10 cellular contexts compared by ENCODE assay signal in genomic region chr3:53163459-53164387, GRCh38. TPM values are rescaled to one million over a fixed set of nuclear protein-coding genes. Genes with fewer than 3 reads are reported as not detected.
DNase-seq lines count a peak whose midpoint lies in the region; ATAC-seq and TF ChIP-seq lines count a peak whose summit lies in the region.
"Had no signal": no experiment of that assay in that cellular context is flagged by ENCODE, and none has a peak within 500 bp of the region (broad histone marks: within the 10 kb centered on the region; RNA-seq: fewer than 3 reads in every experiment).

No MANE protein-coding gene starts in this region.

- no peaks in the 10 kb centered on the region for H3K36me3 Mint-ChIP-seq in T-helper 1 cell treated with Interleukin-12 subunit alpha and Interleukin-12 subunit beta and Interleukin-4 antibody, amounts not matched to agents 30 μg/mL and 1 μg/mL, for 36 hours (ENCODE audit: low read depth)

- H3K9ac ChIP-seq in SU-DHL-6 (ENCODE audit: low read length) = peak overlapping the region; percentile 98

- H4K20me1 ChIP-seq in SU-DHL-6 (ENCODE audit: low read depth, low read length) = peaks cover 3% of the 10 kb centered on the region; the same call in 1 of the 2 replicates

- H3F3A ChIP-seq in SU-DHL-6 (ENCODE audit: insufficient read depth) = peaks cover 57% of the 10 kb centered on the region

- H3K4me3 ChIP-seq in SU-DHL-6 (ENCODE audit: insufficient read depth, low read length, poor library complexity, severe bottlenecking) (peak overlapping the region; percentile 96), esophagus (ENCODE audit: low read depth in 1 of 2, low read length in 2 of 2) (peak overlapping the region in 1 of 2 donors; percentile 92), spleen (peak overlapping the region in 5 of 8 donors; percentile 77 to 93 (median 82))
- H3K4me3 ChIP-seq: A549 had no signal

- TF ChIP-seq CTCF in SU-DHL-6 (IDR thresholded peaks at IDR 0.05; ENCODE audit: insufficient read depth, low read length, poor library complexity, severe bottlenecking) (no peak), spleen (IDR thresholded peaks at IDR 0.05 in 8 of 11, conservative IDR thresholded peaks at IDR 0.05 in 3 of 11) (no peak)

- no peak overlapping the region for H2AFZ ChIP-seq in SU-DHL-6 (ENCODE audit: low read depth, low read length, severe bottlenecking)

- DNase-seq in T-helper 1 cell (no peak), spleen (no peak), NCI-H1092 (lab: John Stamatoyannopoulos, UW) (no peak), pons (ENCODE audit: low spot score) (no peak)
- DNase-seq: effector CD8-positive, alpha-beta T cell had no signal

- intact Hi-C loops in spleen (cut with DNase I; ENCODE audit: low total_unique reads) = no loop called here

- no peaks in the 10 kb centered on the region for H3K9me2 ChIP-seq in SU-DHL-6 (replicated peaks; ENCODE audit: insufficient read depth, low read length)

- 69 to 70% methylated on average over 6 of the region's 6 CpGs for WGBS in esophagus, 2 donors
- 69 to 74% (median 72%) methylated on average over 6 of the region's 6 CpGs for whole genome bisulfite sequencing in spleen, 5 donors

- H3K27me3 Mint-ChIP-seq in T-helper 1 cell treated with Interleukin-12 subunit alpha and Interleukin-12 subunit beta and Interleukin-4 antibody, amounts not matched to agents 30 μg/mL and 1 μg/mL, for 36 hours (ENCODE audit: low read depth) = peaks cover 12% of the 10 kb centered on the region

- H3K4me3 Mint-ChIP-seq in T-helper 1 cell treated with Interleukin-12 subunit alpha and Interleukin-12 subunit beta and Interleukin-4 antibody, amounts not matched to agents 30 μg/mL and 1 μg/mL, for 36 hours = peak overlapping the region; percentile 89

- H3K4me1 Mint-ChIP-seq in T-helper 1 cell treated with Interleukin-12 subunit alpha and Interleukin-12 subunit beta and Interleukin-4 antibody, amounts not matched to agents 30 μg/mL and 1 μg/mL, for 36 hours (ENCODE audit: low read depth) = peaks cover 30% of the 10 kb centered on the region

- peak overlapping the region; percentile 78 for H3K4me2 ChIP-seq in SU-DHL-6 (ENCODE audit: low read depth, low read length, poor library complexity, severe bottlenecking)

- H3K27me3 ChIP-seq in SU-DHL-6 (ENCODE audit: low read length) = no peaks in the 10 kb centered on the region
- no peaks in the 10 kb centered on the region for H3K27me3 ChIP-seq in esophagus (ENCODE audit: control insufficient read depth in 1 of 2, insufficient read depth in 2 of 2, low read length in 2 of 2)
- no peaks in the 10 kb centered on the region for H3K27me3 ChIP-seq in spleen (replicated peaks in 1 of 7)

- peaks cover 6 to 44% of the 10 kb centered on the region in 2 donors for H3K4me1 ChIP-seq in esophagus (ENCODE audit: control insufficient read depth in 2 of 2, insufficient read depth in 2 of 2, low read length in 1 of 2)
- peaks cover 39 to 94% (median 88%) of the 10 kb centered on the region in 6 donors for H3K4me1 ChIP-seq in spleen

- no peak for ATAC-seq in HG02588 (IDR thresholded peaks at IDR 0.05; ENCODE audit: unreplicated experiment)
- ATAC-seq: A549 had no signal

- peak overlapping the region; percentile 94 for H3K27ac ChIP-seq in SU-DHL-6 (ENCODE audit: low read depth, low read length)
- H3K27ac ChIP-seq in esophagus (ENCODE audit: low read depth in 2 of 2, low read length in 1 of 2) = peak overlapping the region; percentile 91 to 93
- H3K27ac ChIP-seq in spleen = peak overlapping the region in 7 of 8 donors; percentile 9 to 98 (median 92)
- H3K27ac ChIP-seq: A549 had no signal

- no peaks in the 10 kb centered on the region for H3K9me3 Mint-ChIP-seq in T-helper 1 cell treated with Interleukin-12 subunit alpha and Interleukin-12 subunit beta and Interleukin-4 antibody, amounts not matched to agents 30 μg/mL and 1 μg/mL, for 36 hours

- H3K9me3 ChIP-seq in SU-DHL-6 (ENCODE audit: insufficient read depth, low read length) (no peaks in the 10 kb centered on the region), esophagus (ENCODE audit: control insufficient read depth in 2 of 2, insufficient read depth in 1 of 2, low read depth in 1 of 2, low read length in 1 of 2) (no peaks in the 10 kb centered on the region), spleen (no peaks in the 10 kb centered on the region)
- H3K9me3 ChIP-seq: A549 had no signal

- H3K27ac Mint-ChIP-seq in T-helper 1 cell treated with Interleukin-12 subunit alpha and Interleukin-12 subunit beta and Interleukin-4 antibody, amounts not matched to agents 30 μg/mL and 1 μg/mL, for 36 hours = peak overlapping the region; percentile 47

- H3K36me3 ChIP-seq in SU-DHL-6 (ENCODE audit: low read length) (no peaks in the 10 kb centered on the region), esophagus (ENCODE audit: control insufficient read depth in 2 of 2, insufficient read depth in 2 of 2, low read length in 1 of 2) (peaks cover 0 to 6% of the 10 kb centered on the region in 2 donors), spleen (peaks cover 0 to 32% (median 0%) of the 10 kb centered on the region in 6 donors)

- no peak for TF ChIP-seq POLR2A in spleen (IDR thresholded peaks at IDR 0.05)

- peaks cover 73% of the 10 kb centered on the region for H3K79me2 ChIP-seq in SU-DHL-6 (ENCODE audit: insufficient read depth, low read length)

RNA-seq across cellular contexts. Expression of gene PRKCD, which starts 2.7 kb away (rescaled TPM):
- polyA plus RNA-seq in esophagus (10 to 100 TPM; 19.8 to 22.2 TPM), spleen (10 to 100 TPM; 22.2 to 50.0 (median 31.9) TPM)
- 100 to 1,000 TPM in 1 of 7 donors, 10 to 100 TPM in 6; 42.7 to 100 (median 59.6) TPM for total RNA-seq in spleen

RNA-seq across cellular contexts. Expression of gene RFT1, which starts 33.5 kb away (rescaled TPM):
- 10 to 100 TPM in 1 of 2 donors, 1 to 10 TPM in 1; 5.7 to 11.0 TPM for polyA plus RNA-seq in esophagus
- 10 to 100 TPM; 12.1 to 25.6 (median 17.8) TPM for total RNA-seq in spleen
- 1 to 10 TPM; 6.0 to 8.9 (median 8.1) TPM for polyA plus RNA-seq in spleen
